In the genomic region with DNA sequence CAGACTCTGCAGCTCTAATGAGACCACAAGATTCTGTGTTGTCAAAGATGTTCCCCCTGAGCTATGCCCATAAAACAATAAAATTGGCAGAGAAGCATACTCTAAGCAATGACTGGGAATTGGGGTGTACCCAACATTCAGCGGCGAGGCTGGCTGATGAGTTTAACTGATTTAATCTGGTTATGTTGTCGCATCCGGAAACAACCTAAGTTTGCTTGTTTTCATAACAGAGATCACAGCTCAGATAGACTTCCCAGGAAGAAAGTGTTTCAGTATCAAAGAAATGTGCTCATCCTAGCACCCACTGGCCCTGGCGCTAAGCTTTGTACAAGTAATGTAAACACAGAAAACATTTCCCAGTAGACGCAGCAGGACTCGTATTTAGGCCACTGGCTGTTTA, we compare ENCODE assay signal across 19 cellular contexts. TPM values are rescaled to one million over a fixed set of nuclear protein-coding genes. Genes with fewer than 3 reads are reported as not detected.
"Had no signal": no experiment of that assay in that cellular context is flagged by ENCODE, and none has a peak within 500 bp of the region (broad histone marks: within the 10 kb centered on the region; RNA-seq: fewer than 3 reads in every experiment).

No MANE protein-coding gene starts in this region.

- H3K4me3 ChIP-seq: gastrocnemius medialis, heart right ventricle, lung, ovary, sigmoid colon, spleen, stomach, testis, upper lobe of left lung had no signal

- DNase-seq: activated CD4-positive, alpha-beta T cell treated with anti-CD3 and anti-CD28 coated beads, Interleukin-2, amount 50 U/mL, for 1 hour; activated CD4-positive, CD25-positive, alpha-beta regulatory T cell; activated naive CD4-positive, alpha-beta T cell treated with anti-CD3 and anti-CD28 coated beads for 36 hours; activated naive CD8-positive, alpha-beta T cell treated with anti-CD3 and anti-CD28 coated beads, Interleukin-2, amount 50 U/mL, for 24 hours; activated T-cell treated with anti-CD3 and anti-CD28 coated beads for 4 hours; aorta; gastrocnemius medialis; heart right ventricle; left colon; midbrain; ovary; sigmoid colon; spleen; stomach; testis; upper lobe of left lung had no signal

- H3K4me1 Mint-ChIP-seq: activated naive CD8-positive, alpha-beta T cell treated with anti-CD3 and anti-CD28 coated beads, Interleukin-2, amount 50 U/mL, for 24 hours had no signal

- H3K27ac Mint-ChIP-seq: activated naive CD4-positive, alpha-beta T cell treated with anti-CD3 and anti-CD28 coated beads for 36 hours; activated naive CD8-positive, alpha-beta T cell treated with anti-CD3 and anti-CD28 coated beads, Interleukin-2, amount 50 U/mL, for 24 hours; activated T-helper 2 cell treated with anti-CD3 and anti-CD28 coated beads, Interferon-gamma antibody, Interleukin-2, Interleukin-4, amounts not matched to agents 10 μg/mL and 5 μg/mL and 100 μg/mL, durations not matched to agents 14 hours and 24 hours and 36 hours had no signal

- H3K4me3 Mint-ChIP-seq: activated naive CD4-positive, alpha-beta T cell treated with anti-CD3 and anti-CD28 coated beads for 36 hours; activated naive CD8-positive, alpha-beta T cell treated with anti-CD3 and anti-CD28 coated beads, Interleukin-2, amount 50 U/mL, for 24 hours; neural crest cell had no signal

- H3K9me3 Mint-ChIP-seq: activated naive CD4-positive, alpha-beta T cell treated with anti-CD3 and anti-CD28 coated beads for 36 hours; activated naive CD8-positive, alpha-beta T cell treated with anti-CD3 and anti-CD28 coated beads, Interleukin-2, amount 50 U/mL, for 24 hours; activated T-helper 2 cell treated with anti-CD3 and anti-CD28 coated beads, Interferon-gamma antibody, Interleukin-2, Interleukin-4, amounts not matched to agents 10 μg/mL and 5 μg/mL and 100 μg/mL, durations not matched to agents 14 hours and 24 hours and 36 hours; neural crest cell had no signal

RNA-seq across cellular contexts. Expression of a gene that starts 7.4 kb away (rescaled TPM):
- total RNA-seq: activated naive CD4-positive, alpha-beta T cell treated with anti-CD3 and anti-CD28 coated beads for 36 hours had no signal
